Comparison of ENCODE assay signal across 28 cellular contexts in the genomic region with DNA sequence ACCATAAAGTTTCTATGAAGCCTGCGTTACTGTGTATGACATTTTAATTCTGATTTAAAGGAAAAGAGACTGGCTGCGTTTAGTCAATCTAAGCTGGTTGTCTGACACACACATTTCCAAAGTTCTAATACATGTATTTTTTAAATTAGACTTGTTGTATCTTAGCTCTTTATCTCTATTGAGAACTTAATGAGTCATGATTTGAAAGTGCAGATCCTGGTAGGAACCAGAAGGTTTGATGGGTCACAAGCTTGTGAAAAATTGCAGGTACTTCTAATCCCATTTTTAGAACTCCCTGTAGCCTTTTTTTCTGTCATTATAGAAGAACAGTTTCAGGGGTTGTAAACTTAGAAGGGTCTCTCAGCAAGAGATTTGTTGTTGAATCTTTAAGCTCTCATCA.
"Had no signal": no experiment of that assay in that cellular context is flagged by ENCODE, and none has a peak within 500 bp of the region (broad histone marks: within the 10 kb centered on the region; RNA-seq: fewer than 3 reads in every experiment).

No MANE protein-coding gene starts in this region.

- H3K4me3 ChIP-seq: adrenal gland, ascending aorta, gastrocnemius medialis, psoas muscle, sigmoid colon, stomach, thyroid gland, upper lobe of right lung had no signal

- H3K27ac ChIP-seq: adrenal gland, ascending aorta, gastrocnemius medialis, parathyroid adenoma, psoas muscle, sigmoid colon, stomach, thyroid gland, upper lobe of right lung, VCaP had no signal

- H3K79me2 ChIP-seq: parathyroid adenoma had no signal

- ATAC-seq: effector memory CD8-positive, alpha-beta T cell; gastrocnemius medialis; left ventricle myocardium superior; psoas muscle; stimulated activated naive B cell treated with anti-CD40 and anti-IgM and Interleukin-4, amounts not matched to agents 10 μg/mL and 1 μg/mL and 100 μg/mL, for 72 hours; upper lobe of right lung had no signal

- H3K4me1 ChIP-seq: gastrocnemius medialis, parathyroid adenoma, psoas muscle, sigmoid colon, thyroid gland, upper lobe of right lung had no signal

- H3K27me3 ChIP-seq: adrenal gland, ascending aorta, gastrocnemius medialis, sigmoid colon, stomach, thyroid gland, upper lobe of right lung had no signal

- H3K36me3 ChIP-seq: adrenal gland, ascending aorta, gastrocnemius medialis, sigmoid colon, stomach, thyroid gland, upper lobe of right lung had no signal

- H2AFZ ChIP-seq: parathyroid adenoma had no signal

- H3K9me3 ChIP-seq: adrenal gland, ascending aorta, gastrocnemius medialis, psoas muscle, sigmoid colon, stomach, thyroid gland, upper lobe of right lung had no signal

- DNase-seq: activated CD4-positive, alpha-beta T cell treated with anti-CD3 and anti-CD28 coated beads for 4 hours; activated CD4-positive, alpha-beta T cell treated with anti-CD3 and anti-CD28 coated beads, Interleukin-2, amount 50 U/mL, for 4 hours; activated effector memory CD4-positive, alpha-beta T cell treated with Interleukin-2 at 50 U/mL for 16 hours; activated naive CD4-positive, alpha-beta T cell treated with anti-CD3 and anti-CD28 coated beads for 36 hours; activated naive CD8-positive, alpha-beta T cell treated with anti-CD3 and anti-CD28 coated beads for 36 hours; activated T-cell treated with anti-CD3 and anti-CD28 coated beads for 4 hours; adrenal gland; cortex of kidney; effector memory CD8-positive, alpha-beta T cell; erythroblast; gastrocnemius medialis; glutamatergic neuron; left ventricle myocardium superior; naive B cell; nucleus accumbens; psoas muscle; sigmoid colon; small intestine; stimulated activated CD4-positive, alpha-beta T cell treated with anti-CD3 and anti-CD28 coated beads, Interleukin-1b, Interleukin-23, amount 100 ng/mL, for 48 hours; stimulated activated CD4-positive, alpha-beta T cell treated with anti-CD3 and anti-CD28 coated beads, Interleukin-4, amount 100 ng/mL, for 4 hours; stimulated activated CD8-positive, alpha-beta memory T cell treated with anti-CD3 and anti-CD28 coated beads, Interleukin-4, amount 100 ng/mL, for 48 hours; stimulated activated naive B cell treated with anti-CD40 and anti-IgM and Interleukin-4, amounts not matched to agents 10 μg/mL and 1 μg/mL and 100 μg/mL, for 72 hours; stomach; thyroid gland; upper lobe of right lung had no signal

- H3K9ac ChIP-seq: parathyroid adenoma had no signal
